ENCODE assay signal across 14 cellular contexts in the genomic region with DNA sequence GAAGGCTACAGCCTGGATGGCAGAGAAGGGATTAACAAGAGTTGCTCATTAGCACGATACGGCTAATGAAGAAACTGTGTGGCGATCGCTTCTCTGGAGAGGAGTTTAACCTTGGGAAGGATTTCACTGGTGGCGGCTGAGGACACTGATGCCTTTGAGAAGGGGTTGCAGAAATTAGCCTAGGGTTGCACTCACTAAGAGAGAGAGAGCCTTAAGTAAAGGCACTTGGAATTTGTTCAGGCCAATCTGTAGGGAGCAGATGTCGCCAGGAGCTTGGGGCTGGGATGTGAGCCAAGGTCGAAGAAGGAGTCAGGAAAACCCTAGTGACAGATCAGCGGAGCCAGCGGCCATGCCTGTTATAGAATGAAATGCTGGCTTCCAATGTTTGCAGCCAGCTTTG. TPM values are rescaled to one million over a fixed set of nuclear protein-coding genes. Genes with fewer than 3 reads are reported as not detected.
DNase-seq lines count a peak whose midpoint lies in the region; ATAC-seq and TF ChIP-seq lines count a peak whose summit lies in the region.
"Had no signal": no experiment of that assay in that cellular context is flagged by ENCODE, and none has a peak within 500 bp of the region (broad histone marks: within the 10 kb centered on the region; RNA-seq: fewer than 3 reads in every experiment).

No MANE protein-coding gene starts in this region.

- peaks cover 7% of the 10 kb centered on the region; the same call in 1 of the 2 replicates for H3K4me1 ChIP-seq in BE2C
- peaks cover 0 to 4% of the 10 kb centered on the region in 2 donors for H3K4me1 ChIP-seq in neuronal stem cell (ENCODE audit: control insufficient read depth in 2 of 2, insufficient read depth in 1 of 2, low read depth in 1 of 2, low read length in 2 of 2)
- peaks cover 17% of the 10 kb centered on the region for H3K4me1 ChIP-seq in A673 (ENCODE audit: insufficient read depth, low read length, poor library complexity, severe bottlenecking)
- no peaks in the 10 kb centered on the region for H3K4me1 ChIP-seq in CD8-positive, alpha-beta T cell (ENCODE audit: insufficient read depth, low read length)

- H3K36me3 Mint-ChIP-seq in stimulated activated naive B cell treated with anti-CD40 and anti-IgM and Interleukin-4, amounts not matched to agents 10 μg/mL and 1 μg/mL and 100 μg/mL, for 72 hours: no peaks in the 10 kb centered on the region
- no peaks in the 10 kb centered on the region for H3K36me3 Mint-ChIP-seq in CD8-positive, alpha-beta T cell

- no peak for ATAC-seq in stimulated activated naive B cell treated with anti-CD40 and anti-IgM and Interleukin-4, amounts not matched to agents 10 μg/mL and 1 μg/mL and 100 μg/mL, for 72 hours (replicated peaks)
- no peak for ATAC-seq in CD8-positive, alpha-beta T cell
- ATAC-seq: activated CD8-positive, alpha-beta T cell treated with anti-CD3 and anti-CD28 coated beads, Interleukin-2, amount 10 ng/mL, durations not matched to agents 7 days and 5 days had no signal

- H3K27ac ChIP-seq in dorsolateral prefrontal cortex (peak overlapping the region in 23 of 59 donors; percentile 2 to 64 (median 37)), neuronal stem cell (replicated peaks; ENCODE audit: low read length) (peak overlapping the region; percentile 33), A673 (ENCODE audit: low read depth, low read length, poor library complexity, severe bottlenecking) (no peak overlapping the region)
- no peak overlapping the region for H3K27ac ChIP-seq in CD8-positive, alpha-beta T cell (ENCODE audit: low read depth, low read length)

- no peak overlapping the region for H3K4ac ChIP-seq in neuronal stem cell (ENCODE audit: low read length)

- no peaks in the 10 kb centered on the region for H3K4me1 Mint-ChIP-seq in stimulated activated naive B cell treated with anti-CD40 and anti-IgM and Interleukin-4, amounts not matched to agents 10 μg/mL and 1 μg/mL and 100 μg/mL, for 72 hours
- no peaks in the 10 kb centered on the region for H3K4me1 Mint-ChIP-seq in CD8-positive, alpha-beta T cell (ENCODE audit: low read depth)

- no peak overlapping the region for H4K8ac ChIP-seq in neuronal stem cell (ENCODE audit: low read depth, low read length)

- H3K18ac ChIP-seq in neuronal stem cell (ENCODE audit: low read length): no peak overlapping the region

- H3K14ac ChIP-seq in neuronal stem cell (ENCODE audit: low read length): no peak overlapping the region

- CTCF ChIA-PET in A673 (lab: Charles Lee): interaction anchor here (0.6 kb wide), 1 partner anchor 313 kb away, joined by 3 read pairs; no protein-coding TSS in a partner anchor
- CTCF ChIA-PET in CD8-positive, alpha-beta T cell (lab: Charles Lee): interaction anchor here (0.6 to 1.3 kb wide), 2 partner anchors 15 to 18 kb away, joined by 3 read pairs; no protein-coding TSS in a partner anchor

- H2AFZ ChIP-seq in neuronal stem cell (ENCODE audit: low read length): no peak overlapping the region

- no CpG with 5 or more reads among the region's 9 CpGs for WGBS in neuronal stem cell (ENCODE audit: extremely low coverage in 2 of 2, insufficient read length in 2 of 2, insufficient replicate concordance in 1 of 2), 2 donors

- H3K4me3 ChIP-seq in BE2C (ENCODE audit: low read depth, low read length) (no peak overlapping the region), dorsolateral prefrontal cortex (peak overlapping the region in 43 of 59 donors; percentile 0 to 53 (median 28)), neuronal stem cell (ENCODE audit: low read length in 2 of 2) (no peak overlapping the region), A673 (ENCODE audit: low read depth, low read length, poor library complexity, severe bottlenecking) (no peak overlapping the region)
- no peak overlapping the region for H3K4me3 ChIP-seq in CD8-positive, alpha-beta T cell (ENCODE audit: low read depth, low read length)

- TF ChIP-seq CTCF in BE2C (IDR thresholded peaks at IDR 0.05; ENCODE audit: low read depth, low read length): no peak
- no peak for TF ChIP-seq CTCF in dorsolateral prefrontal cortex (IDR thresholded peaks at IDR 0.05 in 54 of 56, conservative IDR thresholded peaks at IDR 0.05 in 2 of 56; ENCODE audit: low read depth in 1 of 56, partially characterized antibody in 56 of 56)
- no peak for TF ChIP-seq CTCF in A673 (conservative IDR thresholded peaks at IDR 0.05; ENCODE audit: low read depth, low read length)
- no peak for TF ChIP-seq CTCF in CD8-positive, alpha-beta T cell (IDR thresholded peaks at IDR 0.05)

- H3K23ac ChIP-seq in neuronal stem cell (ENCODE audit: low read depth, low read length, poor library complexity): no peak overlapping the region

- intact Hi-C loops in dorsolateral prefrontal cortex (cut with DNase I): no loop called here
- intact Hi-C loops in A673 (cut with micrococcal nuclease; ENCODE audit: unreplicated experiment): loop anchor here (5.0 kb wide), 1 partner anchor 151 kb away; no protein-coding TSS in a partner anchor
- intact Hi-C loops in CD8-positive, alpha-beta T cell (cut with DNase I, micrococcal nuclease): no loop called here

- H3K9me3 ChIP-seq in BE2C: no peaks in the 10 kb centered on the region
- no peaks in the 10 kb centered on the region for H3K9me3 ChIP-seq in neuronal stem cell (replicated peaks in 1 of 2; ENCODE audit: control insufficient read depth in 2 of 2, insufficient read depth in 1 of 2, low read depth in 1 of 2, low read length in 2 of 2)
- H3K9me3 ChIP-seq in A673 (ENCODE audit: low read depth, low read length, poor library complexity, severe bottlenecking): no peaks in the 10 kb centered on the region
- no peaks in the 10 kb centered on the region for H3K9me3 ChIP-seq in CD8-positive, alpha-beta T cell (ENCODE audit: low read length)

- H2BK12ac ChIP-seq in neuronal stem cell (ENCODE audit: low read length): no peak overlapping the region

- peaks cover 5 to 6% of the 10 kb centered on the region in 2 donors for H3K9me3 Mint-ChIP-seq in stimulated activated naive B cell treated with anti-CD40 and anti-IgM and Interleukin-4, amounts not matched to agents 10 μg/mL and 1 μg/mL and 100 μg/mL, for 72 hours
- no peaks in the 10 kb centered on the region for H3K9me3 Mint-ChIP-seq in CD8-positive, alpha-beta T cell

- H3K27ac Mint-ChIP-seq in stimulated activated naive B cell treated with anti-CD40 and anti-IgM and Interleukin-4, amounts not matched to agents 10 μg/mL and 1 μg/mL and 100 μg/mL, for 72 hours: no peak overlapping the region
- no peak overlapping the region for H3K27ac Mint-ChIP-seq in CD8-positive, alpha-beta T cell
- H3K27ac Mint-ChIP-seq: activated CD8-positive, alpha-beta T cell treated with anti-CD3 and anti-CD28 coated beads, Interleukin-2, amount 10 ng/mL, durations not matched to agents 7 days and 5 days had no signal

- DNase-seq in BE2C (peak; percentile 35), NCI-H69 (lab: John Stamatoyannopoulos, UW) (peak; percentile 79), dorsolateral prefrontal cortex (peak in 3 of 10 donors; percentile 18 to 77 (median 45)), neuronal stem cell (ENCODE audit: low spot score) (no peak), A673 (ENCODE audit: low spot score) (no peak)
- no peak for DNase-seq in stimulated activated naive B cell treated with anti-CD40 and anti-IgM and Interleukin-4, amounts not matched to agents 10 μg/mL and 1 μg/mL and 100 μg/mL, for 72 hours
- no peak for DNase-seq in CD8-positive, alpha-beta T cell
- DNase-seq in activated CD4-positive, CD25-positive, alpha-beta regulatory T cell treated with anti-CD3 and anti-CD28 coated beads, Interleukin-2, amount 50 U/mL, for 72 hours: no peak
- DNase-seq: activated CD8-positive, alpha-beta T cell treated with anti-CD3 and anti-CD28 coated beads, Interleukin-2, amount 10 ng/mL, durations not matched to agents 7 days and 5 days; central memory CD4-positive, alpha-beta T cell; DMS53; mammary epithelial cell; NCI-H774; SHP77 had no signal

- H3K27me3 ChIP-seq in BE2C: no peaks in the 10 kb centered on the region
- H3K27me3 ChIP-seq in dorsolateral prefrontal cortex: peaks cover 0 to 3% (median 0%) of the 10 kb centered on the region in 45 donors
- no peaks in the 10 kb centered on the region for H3K27me3 ChIP-seq in neuronal stem cell (ENCODE audit: control insufficient read depth in 3 of 3, insufficient read depth in 3 of 3, low read depth in 1 of 3, low read length in 3 of 3)
- no peaks in the 10 kb centered on the region for H3K27me3 ChIP-seq in A673 (replicated peaks; ENCODE audit: insufficient read depth, low read depth, low read length, poor library complexity)
- H3K27me3 ChIP-seq in CD8-positive, alpha-beta T cell (ENCODE audit: insufficient read depth, low read length): no peaks in the 10 kb centered on the region

- H3K4me2 ChIP-seq in neuronal stem cell (ENCODE audit: insufficient read depth, low read length, poor library complexity, severe bottlenecking): no peak overlapping the region

- H2AK5ac ChIP-seq in neuronal stem cell (ENCODE audit: low read depth, low read length): no peak overlapping the region

- no TSS peak for BruUV-seq in A673 (replicated peaks; lab: Mats Ljungman, UMichigan)

- no peak overlapping the region for H3K4me3 Mint-ChIP-seq in stimulated activated naive B cell treated with anti-CD40 and anti-IgM and Interleukin-4, amounts not matched to agents 10 μg/mL and 1 μg/mL and 100 μg/mL, for 72 hours
- H3K4me3 Mint-ChIP-seq in CD8-positive, alpha-beta T cell: no peak overlapping the region
- H3K4me3 Mint-ChIP-seq: activated CD8-positive, alpha-beta T cell treated with anti-CD3 and anti-CD28 coated beads, Interleukin-2, amount 10 ng/mL, durations not matched to agents 7 days and 5 days had no signal

- H2BK120ac ChIP-seq in neuronal stem cell (ENCODE audit: low read depth, low read length): no peak overlapping the region

- no peak overlapping the region for H4K91ac ChIP-seq in neuronal stem cell (ENCODE audit: low read depth, low read length, poor library complexity)

- H3K27me3 Mint-ChIP-seq in stimulated activated naive B cell treated with anti-CD40 and anti-IgM and Interleukin-4, amounts not matched to agents 10 μg/mL and 1 μg/mL and 100 μg/mL, for 72 hours: peaks cover 0 to 4% of the 10 kb centered on the region in 2 donors
- peaks cover 7% of the 10 kb centered on the region for H3K27me3 Mint-ChIP-seq in CD8-positive, alpha-beta T cell (ENCODE audit: low read depth)

- no peak overlapping the region for H2BK15ac ChIP-seq in neuronal stem cell (ENCODE audit: low read length)

- H3K9ac ChIP-seq in neuronal stem cell (ENCODE audit: low read depth, low read length, poor library complexity): no peak overlapping the region

- no peak overlapping the region for H2BK5ac ChIP-seq in neuronal stem cell (ENCODE audit: low read length)

- H3K36me3 ChIP-seq in BE2C: no peaks in the 10 kb centered on the region
- no peaks in the 10 kb centered on the region for H3K36me3 ChIP-seq in neuronal stem cell (replicated peaks in 1 of 2; ENCODE audit: control insufficient read depth in 2 of 2, insufficient read depth in 2 of 2, low read length in 2 of 2)
- no peaks in the 10 kb centered on the region for H3K36me3 ChIP-seq in A673 (ENCODE audit: insufficient read depth, low read length, poor library complexity, severe bottlenecking)
- no peaks in the 10 kb centered on the region for H3K36me3 ChIP-seq in CD8-positive, alpha-beta T cell (ENCODE audit: insufficient read depth, low read length)

- POLR2A ChIA-PET in A673 (lab: Charles Lee; ENCODE audit: low non-redundant PET): no interaction called here
- POLR2A ChIA-PET in CD8-positive, alpha-beta T cell (lab: Charles Lee): no interaction called here

- H3K79me1 ChIP-seq in neuronal stem cell (ENCODE audit: low read depth, low read length): no peaks in the 10 kb centered on the region

RNA-seq across cellular contexts. Expression of a gene that starts 43.6 kb away (rescaled TPM):
- polyA plus RNA-seq in BE2C (2012; ENCODE audit: insufficient read depth, insufficient read length, low read depth): 31.7 TPM
- total RNA-seq in dorsolateral prefrontal cortex (100 to 1,000 TPM in 48 of 120 experiments, 10 to 100 TPM in 72; 45.0 to 128 (median 97.3) TPM), A673 (2021) (287 and 328 TPM in 2 replicates)
- polyA plus RNA-seq in neuronal stem cell (2013, experiment 1 of 2): 98.3 TPM
- 98.1 TPM for polyA plus RNA-seq in neuronal stem cell (2013, experiment 2 of 2)
- total RNA-seq in CD8-positive, alpha-beta T cell: 10 to 100 TPM; 78.4 to 80.6 TPM

Comparison
In these comparisons a context has a peak if more than half of its experiments do, and no peak if none do; other contexts are left out.
1. DNase-seq: peak in BE2C (single experiment) and NCI-H69 (single experiment); none in neuronal stem cell (single experiment), A673 (single experiment), stimulated activated naive B cell treated with anti-CD40 and anti-IgM and Interleukin-4, amounts not matched to agents 10 μg/mL and 1 μg/mL and 100 μg/mL, for 72 hours (single experiment), CD8-positive, alpha-beta T cell (0 of 7) and activated CD4-positive, CD25-positive, alpha-beta regulatory T cell treated with anti-CD3 and anti-CD28 coated beads, Interleukin-2, amount 50 U/mL, for 72 hours (single experiment).
2. H3K4me3 ChIP-seq: peak in dorsolateral prefrontal cortex (43 of 59); none in BE2C (single experiment), neuronal stem cell (0 of 2), A673 (single experiment) and CD8-positive, alpha-beta T cell (single experiment).